ENCODE assay signal across 1 cellular context in the genomic region with DNA sequence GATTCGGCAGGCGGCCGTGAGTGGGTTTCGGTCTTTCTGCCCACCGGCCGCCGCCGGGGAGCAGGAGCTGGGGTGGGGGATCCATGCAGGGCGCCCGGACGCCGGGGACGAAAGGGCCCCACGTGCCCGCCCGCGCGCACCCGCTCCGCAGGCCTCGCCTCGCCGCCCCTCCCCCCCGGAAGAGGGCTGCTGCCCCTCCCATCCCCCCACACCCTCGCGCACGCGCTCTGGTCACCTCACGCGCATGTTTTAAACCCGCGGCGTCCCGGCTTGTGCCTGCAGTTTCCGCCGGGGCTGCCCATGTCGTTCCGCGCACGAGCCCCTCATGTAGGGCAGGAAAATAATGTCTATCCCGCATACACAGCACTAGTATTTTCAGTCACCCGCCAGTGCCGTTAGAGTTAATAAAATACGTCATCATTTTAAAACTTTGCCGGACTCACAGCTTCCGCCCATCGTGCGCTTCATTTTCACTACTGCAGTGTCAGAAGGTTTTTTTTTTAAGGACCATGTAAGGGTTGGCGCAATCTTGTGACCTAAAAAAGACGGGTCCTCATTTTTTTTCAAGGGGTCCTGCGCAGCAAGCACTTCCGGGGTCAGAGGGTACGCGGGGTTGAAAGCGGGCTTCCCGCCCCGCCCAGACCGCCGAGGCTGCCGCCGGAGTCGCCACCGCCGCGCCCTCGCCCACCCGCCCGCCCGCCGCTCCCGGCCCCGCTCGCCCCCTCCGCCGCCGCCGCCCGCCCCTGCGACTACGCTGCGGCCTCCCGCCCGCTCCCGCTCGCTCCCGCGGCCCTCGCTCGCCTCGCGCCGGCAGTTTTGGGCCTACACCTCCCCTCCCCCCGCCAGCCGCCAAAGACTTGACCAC.
TF ChIP-seq lines count a peak whose summit lies in the region.

A gene (plus strand): TSS at position 640 of the 865 bp plus-strand sequence. CDS start 267 bp downstream, outside the sequence.

TF ChIP-seq in K562, 482 proteins besides CTCF, POLR2A, EP300 and RAD21 (continued from another document and continues in another):
- TF ChIP-seq, protein P1, sequence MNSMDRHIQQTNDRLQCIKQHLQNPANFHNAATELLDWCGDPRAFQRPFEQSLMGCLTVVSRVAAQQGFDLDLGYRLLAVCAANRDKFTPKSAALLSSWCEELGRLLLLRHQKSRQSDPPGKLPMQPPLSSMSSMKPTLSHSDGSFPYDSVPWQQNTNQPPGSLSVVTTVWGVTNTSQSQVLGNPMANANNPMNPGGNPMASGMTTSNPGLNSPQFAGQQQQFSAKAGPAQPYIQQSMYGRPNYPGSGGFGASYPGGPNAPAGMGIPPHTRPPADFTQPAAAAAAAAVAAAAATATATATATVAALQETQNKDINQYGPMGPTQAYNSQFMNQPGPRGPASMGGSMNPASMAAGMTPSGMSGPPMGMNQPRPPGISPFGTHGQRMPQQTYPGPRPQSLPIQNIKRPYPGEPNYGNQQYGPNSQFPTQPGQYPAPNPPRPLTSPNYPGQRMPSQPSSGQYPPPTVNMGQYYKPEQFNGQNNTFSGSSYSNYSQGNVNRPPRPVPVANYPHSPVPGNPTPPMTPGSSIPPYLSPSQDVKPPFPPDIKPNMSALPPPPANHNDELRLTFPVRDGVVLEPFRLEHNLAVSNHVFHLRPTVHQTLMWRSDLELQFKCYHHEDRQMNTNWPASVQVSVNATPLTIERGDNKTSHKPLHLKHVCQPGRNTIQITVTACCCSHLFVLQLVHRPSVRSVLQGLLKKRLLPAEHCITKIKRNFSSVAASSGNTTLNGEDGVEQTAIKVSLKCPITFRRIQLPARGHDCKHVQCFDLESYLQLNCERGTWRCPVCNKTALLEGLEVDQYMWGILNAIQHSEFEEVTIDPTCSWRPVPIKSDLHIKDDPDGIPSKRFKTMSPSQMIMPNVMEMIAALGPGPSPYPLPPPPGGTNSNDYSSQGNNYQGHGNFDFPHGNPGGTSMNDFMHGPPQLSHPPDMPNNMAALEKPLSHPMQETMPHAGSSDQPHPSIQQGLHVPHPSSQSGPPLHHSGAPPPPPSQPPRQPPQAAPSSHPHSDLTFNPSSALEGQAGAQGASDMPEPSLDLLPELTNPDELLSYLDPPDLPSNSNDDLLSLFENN (IDR thresholded peaks at IDR 0.05; ENCODE audit: low read depth in 2 of 2, low read length in 2 of 2): no peak; a peak in 1 of 4 replicates
- no peak for TF ChIP-seq MTA3 (IDR thresholded peaks at IDR 0.05; ENCODE audit: borderline replicate concordance)
- TF ChIP-seq EGR1 (conservative IDR thresholded peaks at IDR 0.05): peak; percentile 49
- peak; percentile 94 for TF ChIP-seq MTA1 (IDR thresholded peaks at IDR 0.05; ENCODE audit: borderline replicate concordance)
- TF ChIP-seq, protein P2, sequence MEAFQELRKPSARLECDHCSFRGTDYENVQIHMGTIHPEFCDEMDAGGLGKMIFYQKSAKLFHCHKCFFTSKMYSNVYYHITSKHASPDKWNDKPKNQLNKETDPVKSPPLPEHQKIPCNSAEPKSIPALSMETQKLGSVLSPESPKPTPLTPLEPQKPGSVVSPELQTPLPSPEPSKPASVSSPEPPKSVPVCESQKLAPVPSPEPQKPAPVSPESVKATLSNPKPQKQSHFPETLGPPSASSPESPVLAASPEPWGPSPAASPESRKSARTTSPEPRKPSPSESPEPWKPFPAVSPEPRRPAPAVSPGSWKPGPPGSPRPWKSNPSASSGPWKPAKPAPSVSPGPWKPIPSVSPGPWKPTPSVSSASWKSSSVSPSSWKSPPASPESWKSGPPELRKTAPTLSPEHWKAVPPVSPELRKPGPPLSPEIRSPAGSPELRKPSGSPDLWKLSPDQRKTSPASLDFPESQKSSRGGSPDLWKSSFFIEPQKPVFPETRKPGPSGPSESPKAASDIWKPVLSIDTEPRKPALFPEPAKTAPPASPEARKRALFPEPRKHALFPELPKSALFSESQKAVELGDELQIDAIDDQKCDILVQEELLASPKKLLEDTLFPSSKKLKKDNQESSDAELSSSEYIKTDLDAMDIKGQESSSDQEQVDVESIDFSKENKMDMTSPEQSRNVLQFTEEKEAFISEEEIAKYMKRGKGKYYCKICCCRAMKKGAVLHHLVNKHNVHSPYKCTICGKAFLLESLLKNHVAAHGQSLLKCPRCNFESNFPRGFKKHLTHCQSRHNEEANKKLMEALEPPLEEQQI (IDR thresholded peaks at IDR 0.05): no peak
- peak; percentile 29 to 49; a peak in 1 of 4 replicates for TF ChIP-seq NONO (IDR thresholded peaks at IDR 0.05; ENCODE audit: low read depth in 2 of 2, low read length in 1 of 2)
- TF ChIP-seq TAF15 (IDR thresholded peaks at IDR 0.05; ENCODE audit: low read depth, low read length): no peak
- TF ChIP-seq, protein P3, sequence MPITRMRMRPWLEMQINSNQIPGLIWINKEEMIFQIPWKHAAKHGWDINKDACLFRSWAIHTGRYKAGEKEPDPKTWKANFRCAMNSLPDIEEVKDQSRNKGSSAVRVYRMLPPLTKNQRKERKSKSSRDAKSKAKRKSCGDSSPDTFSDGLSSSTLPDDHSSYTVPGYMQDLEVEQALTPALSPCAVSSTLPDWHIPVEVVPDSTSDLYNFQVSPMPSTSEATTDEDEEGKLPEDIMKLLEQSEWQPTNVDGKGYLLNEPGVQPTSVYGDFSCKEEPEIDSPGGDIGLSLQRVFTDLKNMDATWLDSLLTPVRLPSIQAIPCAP (CRISPR knock-in tag; IDR thresholded peaks at IDR 0.05; ENCODE audit: borderline replicate concordance): no peak
- no peak for TF ChIP-seq CC2D1A (IDR thresholded peaks at IDR 0.05)
- TF ChIP-seq SETDB1 (IDR thresholded peaks at IDR 0.05; ENCODE audit: low read length): no peak
- TF ChIP-seq, protein P4, sequence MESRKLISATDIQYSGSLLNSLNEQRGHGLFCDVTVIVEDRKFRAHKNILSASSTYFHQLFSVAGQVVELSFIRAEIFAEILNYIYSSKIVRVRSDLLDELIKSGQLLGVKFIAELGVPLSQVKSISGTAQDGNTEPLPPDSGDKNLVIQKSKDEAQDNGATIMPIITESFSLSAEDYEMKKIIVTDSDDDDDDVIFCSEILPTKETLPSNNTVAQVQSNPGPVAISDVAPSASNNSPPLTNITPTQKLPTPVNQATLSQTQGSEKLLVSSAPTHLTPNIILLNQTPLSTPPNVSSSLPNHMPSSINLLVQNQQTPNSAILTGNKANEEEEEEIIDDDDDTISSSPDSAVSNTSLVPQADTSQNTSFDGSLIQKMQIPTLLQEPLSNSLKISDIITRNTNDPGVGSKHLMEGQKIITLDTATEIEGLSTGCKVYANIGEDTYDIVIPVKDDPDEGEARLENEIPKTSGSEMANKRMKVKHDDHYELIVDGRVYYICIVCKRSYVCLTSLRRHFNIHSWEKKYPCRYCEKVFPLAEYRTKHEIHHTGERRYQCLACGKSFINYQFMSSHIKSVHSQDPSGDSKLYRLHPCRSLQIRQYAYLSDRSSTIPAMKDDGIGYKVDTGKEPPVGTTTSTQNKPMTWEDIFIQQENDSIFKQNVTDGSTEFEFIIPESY (CRISPR knock-in tag; IDR thresholded peaks at IDR 0.05): 0 out of 2 replicates have a peak, but pooled peaks have one; percentile 2
- TF ChIP-seq L3MBTL2 (IDR thresholded peaks at IDR 0.05): no peak; the same call in none of the 2 replicates
- no peak for TF ChIP-seq ZNF253 (CRISPR knock-in tag; conservative IDR thresholded peaks at IDR 0.05)
- TF ChIP-seq PRMT5 (CRISPR knock-in tag; IDR thresholded peaks at IDR 0.05): no peak
- no peak for TF ChIP-seq CBFA2T2 (conservative IDR thresholded peaks at IDR 0.05)
- no peak for TF ChIP-seq ESRRB (CRISPR knock-in tag; IDR thresholded peaks at IDR 0.05; ENCODE audit: borderline replicate concordance)
- TF ChIP-seq CREB1 (IDR thresholded peaks at IDR 0.05): peak; percentile 89
- TF ChIP-seq CREB1 (CRISPR knock-in tag; IDR thresholded peaks at IDR 0.05): peak; percentile 36; the same call in 1 of the 2 replicates
- TF ChIP-seq, protein P5, sequence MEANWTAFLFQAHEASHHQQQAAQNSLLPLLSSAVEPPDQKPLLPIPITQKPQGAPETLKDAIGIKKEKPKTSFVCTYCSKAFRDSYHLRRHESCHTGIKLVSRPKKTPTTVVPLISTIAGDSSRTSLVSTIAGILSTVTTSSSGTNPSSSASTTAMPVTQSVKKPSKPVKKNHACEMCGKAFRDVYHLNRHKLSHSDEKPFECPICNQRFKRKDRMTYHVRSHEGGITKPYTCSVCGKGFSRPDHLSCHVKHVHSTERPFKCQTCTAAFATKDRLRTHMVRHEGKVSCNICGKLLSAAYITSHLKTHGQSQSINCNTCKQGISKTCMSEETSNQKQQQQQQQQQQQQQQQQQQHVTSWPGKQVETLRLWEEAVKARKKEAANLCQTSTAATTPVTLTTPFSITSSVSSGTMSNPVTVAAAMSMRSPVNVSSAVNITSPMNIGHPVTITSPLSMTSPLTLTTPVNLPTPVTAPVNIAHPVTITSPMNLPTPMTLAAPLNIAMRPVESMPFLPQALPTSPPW (CRISPR knock-in tag; IDR thresholded peaks at IDR 0.05): peak; percentile 89
- no peak for TF ChIP-seq NCOA6 (IDR thresholded peaks at IDR 0.05)
- TF ChIP-seq SNRNP70 (optimal IDR thresholded peaks at IDR 0.05; ENCODE audit: low read depth, low read length): no peak
- no peak for TF ChIP-seq NCOA4 (IDR thresholded peaks at IDR 0.05; ENCODE audit: partially characterized antibody)
- peak; percentile 94 for TF ChIP-seq GABPB1 (CRISPR knock-in tag; IDR thresholded peaks at IDR 0.05)
- TF ChIP-seq GATAD2B (IDR thresholded peaks at IDR 0.05; ENCODE audit: borderline replicate concordance): peak; percentile 85; the same call in 1 of the 2 replicates
- TF ChIP-seq ZNF232 (CRISPR knock-in tag; IDR thresholded peaks at IDR 0.05): no peak
- TF ChIP-seq ZNF384 (IDR thresholded peaks at IDR 0.05; ENCODE audit: low read depth, low read length): peak; percentile 99
- 0 out of 2 replicates have a peak, but pooled peaks have one; percentile 35 for TF ChIP-seq KLF13 (tag; IDR thresholded peaks at IDR 0.05; ENCODE audit: borderline replicate concordance, low read depth)
- TF ChIP-seq, protein P6, sequence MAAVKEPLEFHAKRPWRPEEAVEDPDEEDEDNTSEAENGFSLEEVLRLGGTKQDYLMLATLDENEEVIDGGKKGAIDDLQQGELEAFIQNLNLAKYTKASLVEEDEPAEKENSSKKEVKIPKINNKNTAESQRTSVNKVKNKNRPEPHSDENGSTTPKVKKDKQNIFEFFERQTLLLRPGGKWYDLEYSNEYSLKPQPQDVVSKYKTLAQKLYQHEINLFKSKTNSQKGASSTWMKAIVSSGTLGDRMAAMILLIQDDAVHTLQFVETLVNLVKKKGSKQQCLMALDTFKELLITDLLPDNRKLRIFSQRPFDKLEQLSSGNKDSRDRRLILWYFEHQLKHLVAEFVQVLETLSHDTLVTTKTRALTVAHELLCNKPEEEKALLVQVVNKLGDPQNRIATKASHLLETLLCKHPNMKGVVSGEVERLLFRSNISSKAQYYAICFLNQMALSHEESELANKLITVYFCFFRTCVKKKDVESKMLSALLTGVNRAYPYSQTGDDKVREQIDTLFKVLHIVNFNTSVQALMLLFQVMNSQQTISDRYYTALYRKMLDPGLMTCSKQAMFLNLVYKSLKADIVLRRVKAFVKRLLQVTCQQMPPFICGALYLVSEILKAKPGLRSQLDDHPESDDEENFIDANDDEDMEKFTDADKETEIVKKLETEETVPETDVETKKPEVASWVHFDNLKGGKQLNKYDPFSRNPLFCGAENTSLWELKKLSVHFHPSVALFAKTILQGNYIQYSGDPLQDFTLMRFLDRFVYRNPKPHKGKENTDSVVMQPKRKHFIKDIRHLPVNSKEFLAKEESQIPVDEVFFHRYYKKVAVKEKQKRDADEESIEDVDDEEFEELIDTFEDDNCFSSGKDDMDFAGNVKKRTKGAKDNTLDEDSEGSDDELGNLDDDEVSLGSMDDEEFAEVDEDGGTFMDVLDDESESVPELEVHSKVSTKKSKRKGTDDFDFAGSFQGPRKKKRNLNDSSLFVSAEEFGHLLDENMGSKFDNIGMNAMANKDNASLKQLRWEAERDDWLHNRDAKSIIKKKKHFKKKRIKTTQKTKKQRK (IDR thresholded peaks at IDR 0.05; ENCODE audit: borderline replicate concordance, low read depth, low read length): no peak
- no peak for TF ChIP-seq SMAD4 (CRISPR knock-in tag; conservative IDR thresholded peaks at IDR 0.05)
- TF ChIP-seq, protein P7, sequence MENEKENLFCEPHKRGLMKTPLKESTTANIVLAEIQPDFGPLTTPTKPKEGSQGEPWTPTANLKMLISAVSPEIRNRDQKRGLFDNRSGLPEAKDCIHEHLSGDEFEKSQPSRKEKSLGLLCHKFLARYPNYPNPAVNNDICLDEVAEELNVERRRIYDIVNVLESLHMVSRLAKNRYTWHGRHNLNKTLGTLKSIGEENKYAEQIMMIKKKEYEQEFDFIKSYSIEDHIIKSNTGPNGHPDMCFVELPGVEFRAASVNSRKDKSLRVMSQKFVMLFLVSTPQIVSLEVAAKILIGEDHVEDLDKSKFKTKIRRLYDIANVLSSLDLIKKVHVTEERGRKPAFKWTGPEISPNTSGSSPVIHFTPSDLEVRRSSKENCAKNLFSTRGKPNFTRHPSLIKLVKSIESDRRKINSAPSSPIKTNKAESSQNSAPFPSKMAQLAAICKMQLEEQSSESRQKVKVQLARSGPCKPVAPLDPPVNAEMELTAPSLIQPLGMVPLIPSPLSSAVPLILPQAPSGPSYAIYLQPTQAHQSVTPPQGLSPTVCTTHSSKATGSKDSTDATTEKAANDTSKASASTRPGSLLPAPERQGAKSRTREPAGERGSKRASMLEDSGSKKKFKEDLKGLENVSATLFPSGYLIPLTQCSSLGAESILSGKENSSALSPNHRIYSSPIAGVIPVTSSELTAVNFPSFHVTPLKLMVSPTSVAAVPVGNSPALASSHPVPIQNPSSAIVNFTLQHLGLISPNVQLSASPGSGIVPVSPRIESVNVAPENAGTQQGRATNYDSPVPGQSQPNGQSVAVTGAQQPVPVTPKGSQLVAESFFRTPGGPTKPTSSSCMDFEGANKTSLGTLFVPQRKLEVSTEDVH (IDR thresholded peaks at IDR 0.05; ENCODE audit: low read depth, partially characterized antibody): peak; percentile 56
- TF ChIP-seq LEF1 (IDR thresholded peaks at IDR 0.05): no peak
- TF ChIP-seq FOS (IDR thresholded peaks at IDR 0.05; ENCODE audit: extremely low read depth, insufficient read length): no peak
- TF ChIP-seq, protein P8, sequence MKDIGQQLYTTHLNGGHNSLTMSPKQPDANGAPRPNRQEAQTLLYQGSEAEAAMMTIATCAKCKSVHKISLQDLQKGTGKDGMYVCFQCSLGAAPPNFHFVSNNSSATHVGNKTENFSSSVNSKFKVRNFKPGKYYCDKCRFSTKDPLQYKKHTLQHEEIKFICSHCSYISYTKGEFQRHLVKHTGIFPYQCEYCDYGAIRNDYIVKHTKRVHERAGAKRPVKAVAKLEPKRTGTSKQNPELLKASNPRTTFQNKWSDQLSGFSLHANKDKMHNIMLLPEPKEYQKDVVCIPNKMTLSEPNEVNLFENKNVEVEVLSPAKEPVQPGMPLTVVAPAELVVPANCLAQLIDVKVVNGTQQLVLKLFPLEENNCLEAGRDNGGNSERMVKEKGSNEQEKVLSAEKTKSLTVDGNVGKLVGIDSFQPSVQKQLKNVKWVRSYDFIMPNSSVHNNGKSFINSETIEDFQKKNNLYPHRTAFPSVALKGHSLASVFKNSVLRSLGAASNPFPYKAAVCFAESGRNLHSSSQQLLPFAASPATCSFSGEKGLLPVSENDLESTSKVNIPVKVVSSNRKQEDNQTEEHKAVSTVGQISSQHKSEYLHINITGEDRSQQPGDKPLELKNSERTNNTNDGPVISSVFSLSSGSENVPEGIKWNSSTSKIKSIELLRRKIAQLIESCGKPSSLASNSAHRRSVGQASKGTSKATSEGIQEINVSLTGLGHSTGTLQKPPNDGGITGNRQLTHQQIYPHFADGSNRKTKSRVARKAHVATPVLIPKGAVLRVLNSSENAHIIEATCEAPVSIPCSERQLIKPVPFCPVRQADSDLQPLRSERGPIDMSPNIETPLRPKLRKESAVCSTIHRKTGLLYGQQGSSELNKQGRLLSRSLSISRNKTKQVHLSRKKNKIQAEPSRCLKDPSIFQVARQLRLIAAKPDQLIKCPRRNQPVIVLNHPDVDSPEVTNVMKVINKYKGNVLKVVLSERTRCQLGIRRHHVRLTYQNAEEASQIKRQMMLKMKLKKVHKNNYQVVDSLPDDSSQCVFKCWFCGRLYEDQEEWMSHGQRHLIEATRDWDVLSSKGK (CRISPR knock-in tag; IDR thresholded peaks at IDR 0.05): no peak
